Comparison of ENCODE assay signal across 1 cellular context in the genomic region with DNA sequence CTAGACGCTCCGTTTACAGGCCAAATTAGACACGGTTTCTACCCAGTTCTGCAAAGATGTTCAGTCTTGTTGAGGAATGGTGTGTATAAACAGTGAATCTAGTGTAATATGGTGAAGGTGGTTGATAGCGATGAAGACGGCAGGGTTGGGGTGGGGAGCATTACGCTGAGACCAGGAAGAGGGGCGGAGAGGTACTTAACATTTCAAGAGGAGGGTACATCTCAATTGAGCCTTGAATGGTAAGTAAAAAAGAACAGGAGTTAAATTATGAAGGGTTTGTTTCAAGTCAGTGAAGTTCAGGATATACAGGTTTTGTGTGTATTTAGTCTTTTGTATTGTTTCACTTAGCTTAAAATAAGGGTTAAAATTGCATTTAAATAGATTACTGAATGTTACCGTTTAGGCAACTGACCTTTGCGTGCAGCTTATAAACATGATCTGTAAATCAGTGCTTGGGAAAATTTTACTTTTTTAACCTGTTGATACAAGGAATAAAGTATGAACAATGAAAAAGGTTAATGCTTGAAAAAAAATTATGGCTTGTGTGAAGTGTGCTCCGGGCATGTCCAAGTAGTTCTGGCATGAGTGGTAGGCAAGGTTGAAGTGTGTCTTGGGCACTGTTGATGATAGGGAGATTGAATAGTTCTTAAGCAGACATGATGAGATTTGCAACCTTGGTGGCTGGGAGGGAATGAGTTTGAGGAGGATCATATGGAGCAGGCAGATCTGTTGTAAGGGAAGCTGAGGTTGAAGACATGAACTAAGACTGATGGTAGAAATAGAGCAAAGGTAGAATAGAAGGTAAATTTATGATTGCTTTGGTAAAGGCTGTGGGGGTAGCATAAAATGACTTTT.
TF ChIP-seq lines count a peak whose summit lies in the region.

No MANE protein-coding gene starts in this region.

TF ChIP-seq in IMR-90, 13 proteins besides CTCF, POLR2A, EP300 and RAD21:
- TF ChIP-seq, protein P1, sequence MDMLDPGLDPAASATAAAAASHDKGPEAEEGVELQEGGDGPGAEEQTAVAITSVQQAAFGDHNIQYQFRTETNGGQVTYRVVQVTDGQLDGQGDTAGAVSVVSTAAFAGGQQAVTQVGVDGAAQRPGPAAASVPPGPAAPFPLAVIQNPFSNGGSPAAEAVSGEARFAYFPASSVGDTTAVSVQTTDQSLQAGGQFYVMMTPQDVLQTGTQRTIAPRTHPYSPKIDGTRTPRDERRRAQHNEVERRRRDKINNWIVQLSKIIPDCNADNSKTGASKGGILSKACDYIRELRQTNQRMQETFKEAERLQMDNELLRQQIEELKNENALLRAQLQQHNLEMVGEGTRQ (IDR thresholded peaks at IDR 0.05; ENCODE audit: low read depth, low read length) = no peak
- TF ChIP-seq CHD1 (IDR thresholded peaks at IDR 0.05; ENCODE audit: low read depth, low read length) (no peak), SMC3 (IDR thresholded peaks at IDR 0.05; ENCODE audit: low read depth, low read length) (no peak), RFX5 (IDR thresholded peaks at IDR 0.05; ENCODE audit: low read depth, low read length) (no peak), MXI1 (IDR thresholded peaks at IDR 0.05; ENCODE audit: borderline replicate concordance, low read depth, low read length) (no peak), NFE2L2 (IDR thresholded peaks at IDR 0.05; ENCODE audit: low read depth, low read length) (no peak), BHLHE40 (IDR thresholded peaks at IDR 0.05; ENCODE audit: low read depth, low read length) (no peak), MAZ (IDR thresholded peaks at IDR 0.05; ENCODE audit: borderline replicate concordance, low read depth, low read length) (no peak), CEBPB (IDR thresholded peaks at IDR 0.05; ENCODE audit: low read depth, low read length) (no peak), MAFK (IDR thresholded peaks at IDR 0.05; ENCODE audit: low read depth, low read length) (no peak), FOS (IDR thresholded peaks at IDR 0.05; ENCODE audit: low read depth, low read length) (no peak), RCOR1 (IDR thresholded peaks at IDR 0.05; ENCODE audit: insufficient replicate concordance, low read length) (no peak)
- TF ChIP-seq, protein P2, sequence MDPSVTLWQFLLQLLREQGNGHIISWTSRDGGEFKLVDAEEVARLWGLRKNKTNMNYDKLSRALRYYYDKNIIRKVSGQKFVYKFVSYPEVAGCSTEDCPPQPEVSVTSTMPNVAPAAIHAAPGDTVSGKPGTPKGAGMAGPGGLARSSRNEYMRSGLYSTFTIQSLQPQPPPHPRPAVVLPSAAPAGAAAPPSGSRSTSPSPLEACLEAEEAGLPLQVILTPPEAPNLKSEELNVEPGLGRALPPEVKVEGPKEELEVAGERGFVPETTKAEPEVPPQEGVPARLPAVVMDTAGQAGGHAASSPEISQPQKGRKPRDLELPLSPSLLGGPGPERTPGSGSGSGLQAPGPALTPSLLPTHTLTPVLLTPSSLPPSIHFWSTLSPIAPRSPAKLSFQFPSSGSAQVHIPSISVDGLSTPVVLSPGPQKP (IDR thresholded peaks at IDR 0.05; ENCODE audit: borderline replicate concordance, low read depth, low read length) = no peak
